ENCODE assay signal across 17 cellular contexts in genomic region chr20:32191873-32192272, GRCh38. TPM values are rescaled to one million over a fixed set of nuclear protein-coding genes. Genes with fewer than 3 reads are reported as not detected.
DNase-seq lines count a peak whose midpoint lies in the region; ATAC-seq lines count a peak whose summit lies in the region.
"Had no signal": no experiment of that assay in that cellular context is flagged by ENCODE, and none has a peak within 500 bp of the region (broad histone marks: within the 10 kb centered on the region; RNA-seq: fewer than 3 reads in every experiment).

No MANE protein-coding gene starts in this region.

- no peak for ATAC-seq in activated T-cell treated with anti-CD3 and anti-CD28 coated beads, Interleukin-2, amount 50 U/mL, for 72 hours (replicated peaks in 1 of 2)
- ATAC-seq: natural killer cell treated with Interleukin-12 subunit alpha and Interleukin-12 subunit beta and Interleukin-15 and Interleukin-18, amount 100 ng/mL, for 72 hours had no signal

- no peak overlapping the region for H3K9ac ChIP-seq in stomach smooth muscle (ENCODE audit: low read length in 2 of 2)

- peaks cover 11 to 15% of the 10 kb centered on the region in 2 donors for H3K36me3 ChIP-seq in stomach smooth muscle (ENCODE audit: control insufficient read depth in 2 of 2, insufficient read depth in 2 of 2, low read length in 2 of 2)
- H3K36me3 ChIP-seq: breast epithelium had no signal

- H3K36me3 Mint-ChIP-seq in activated T-cell treated with anti-CD3 and anti-CD28 coated beads, Interleukin-2, amount 50 U/mL, for 72 hours (ENCODE audit: insufficient read depth in 2 of 2), result peaks cover 14 to 23% of the 10 kb centered on the region in 2 donors
- H3K36me3 Mint-ChIP-seq in activated naive CD8-positive, alpha-beta T cell, result peaks cover 7% of the 10 kb centered on the region

- H3K4me3 Mint-ChIP-seq in activated T-cell treated with anti-CD3 and anti-CD28 coated beads, Interleukin-2, amount 50 U/mL, for 72 hours, result no peak overlapping the region
- no peak overlapping the region for H3K4me3 Mint-ChIP-seq in activated naive CD8-positive, alpha-beta T cell

- H3K4me3 ChIP-seq in stomach smooth muscle (ENCODE audit: low read length in 2 of 2), result no peak overlapping the region
- H3K4me3 ChIP-seq: breast epithelium, heart left ventricle, sigmoid colon had no signal

- H3K9me3 Mint-ChIP-seq in activated T-cell treated with anti-CD3 and anti-CD28 coated beads, Interleukin-2, amount 50 U/mL, for 72 hours, result no peaks in the 10 kb centered on the region
- no peaks in the 10 kb centered on the region for H3K9me3 Mint-ChIP-seq in activated naive CD8-positive, alpha-beta T cell (ENCODE audit: low read depth)
- H3K9me3 Mint-ChIP-seq: activated T-helper 1 cell treated with anti-CD3 and anti-CD28 coated beads, Interleukin-12 subunit alpha, Interleukin-12 subunit beta, Interleukin-2, Interleukin-4 antibody, amounts not matched to agents 30 ng/mL and 10 ng/mL and 1 ng/mL, durations not matched to agents 14 hours and 24 hours and 36 hours; natural killer cell treated with Interleukin-12 subunit alpha and Interleukin-12 subunit beta and Interleukin-15 and Interleukin-18, amount 100 ng/mL, for 72 hours had no signal

- no peak for DNase-seq in activated T-cell treated with anti-CD3 and anti-CD28 coated beads, Interleukin-2, amount 50 U/mL, for 72 hours
- DNase-seq in activated T-cell treated with anti-CD3 and anti-CD28 coated beads, Interleukin-2, amount 50 U/mL, for 48 hours, result no peak
- DNase-seq in iris pigment epithelial cell (ENCODE audit: low read depth) (peak; percentile 31), NCI-H345 treated with DMSO at 0.1 percent for 48 hours (lab: John Stamatoyannopoulos, UW; ENCODE audit: unreplicated experiment) (no peak), foreskin melanocyte (no peak), T1000 (lab: John Stamatoyannopoulos, UW) (no peak)
- DNase-seq: ACHN; activated CD4-positive, CD25-positive, alpha-beta regulatory T cell; heart left ventricle; NCI-H1694 treated with DMSO at 0.1 percent for 48 hours; sigmoid colon; stimulated activated naive CD8-positive, alpha-beta T cell treated with anti-CD3 and anti-CD28 coated beads, Interleukin-15, Interleukin-2, amounts not matched to agents 100 U/mL and 50 U/mL, for 24 hours had no signal

- H3K4me1 ChIP-seq in stomach smooth muscle (ENCODE audit: control insufficient read depth, insufficient read depth, low read length), result peaks cover 34% of the 10 kb centered on the region

- peaks cover 66% of the 10 kb centered on the region for H3K4me1 Mint-ChIP-seq in activated T-cell treated with anti-CD3 and anti-CD28 coated beads, Interleukin-2, amount 50 U/mL, for 72 hours (ENCODE audit: low read depth)
- H3K4me1 Mint-ChIP-seq in activated naive CD8-positive, alpha-beta T cell (ENCODE audit: low read depth), result peaks cover 36% of the 10 kb centered on the region

- H3K27me3 Mint-ChIP-seq in activated T-cell treated with anti-CD3 and anti-CD28 coated beads, Interleukin-2, amount 50 U/mL, for 72 hours (ENCODE audit: low read depth), result no peaks in the 10 kb centered on the region
- no peaks in the 10 kb centered on the region for H3K27me3 Mint-ChIP-seq in activated naive CD8-positive, alpha-beta T cell
- H3K27me3 Mint-ChIP-seq: natural killer cell treated with Interleukin-12 subunit alpha and Interleukin-12 subunit beta and Interleukin-15 and Interleukin-18, amount 100 ng/mL, for 72 hours had no signal

- H3K9me3 ChIP-seq in stomach smooth muscle (ENCODE audit: control insufficient read depth in 2 of 2, low read length in 2 of 2), result no peaks in the 10 kb centered on the region
- H3K9me3 ChIP-seq: breast epithelium, heart left ventricle, sigmoid colon had no signal

- peak overlapping the region; percentile 80 for H3K27ac Mint-ChIP-seq in activated T-cell treated with anti-CD3 and anti-CD28 coated beads, Interleukin-2, amount 50 U/mL, for 72 hours
- H3K27ac Mint-ChIP-seq in activated naive CD8-positive, alpha-beta T cell, result peak overlapping the region; percentile 52
- H3K27ac Mint-ChIP-seq: activated T-helper 1 cell treated with anti-CD3 and anti-CD28 coated beads, Interleukin-12 subunit alpha, Interleukin-12 subunit beta, Interleukin-2, Interleukin-4 antibody, amounts not matched to agents 30 ng/mL and 10 ng/mL and 1 ng/mL, durations not matched to agents 14 hours and 24 hours and 36 hours; natural killer cell treated with Interleukin-12 subunit alpha and Interleukin-12 subunit beta and Interleukin-15 and Interleukin-18, amount 100 ng/mL, for 72 hours had no signal

- no peaks in the 10 kb centered on the region for H3K27me3 ChIP-seq in stomach smooth muscle (ENCODE audit: control insufficient read depth in 1 of 2, insufficient read depth in 2 of 2, low read length in 2 of 2)
- H3K27me3 ChIP-seq: breast epithelium, heart left ventricle, sigmoid colon had no signal

- peak overlapping the region; percentile 11 for H3K27ac ChIP-seq in stomach smooth muscle (ENCODE audit: low read length)

RNA-seq across cellular contexts. Expression of gene PLAGL2, which starts 15.7 kb away (rescaled TPM):
- total RNA-seq in activated T-cell treated with anti-CD3 and anti-CD28 coated beads, Interleukin-2, amount 50 U/mL, for 72 hours, result 100 to 1,000 TPM in 1 of 2 donors, 10 to 100 TPM in 1; 98.8 to 107 TPM

RNA-seq across cellular contexts. Expression of gene POFUT1, which starts 15.8 kb away (rescaled TPM):
- 10 to 100 TPM; 59.7 to 63.2 TPM for total RNA-seq in activated T-cell treated with anti-CD3 and anti-CD28 coated beads, Interleukin-2, amount 50 U/mL, for 72 hours
